Comparison of ENCODE assay signal across 1 cellular context in the genomic region with DNA sequence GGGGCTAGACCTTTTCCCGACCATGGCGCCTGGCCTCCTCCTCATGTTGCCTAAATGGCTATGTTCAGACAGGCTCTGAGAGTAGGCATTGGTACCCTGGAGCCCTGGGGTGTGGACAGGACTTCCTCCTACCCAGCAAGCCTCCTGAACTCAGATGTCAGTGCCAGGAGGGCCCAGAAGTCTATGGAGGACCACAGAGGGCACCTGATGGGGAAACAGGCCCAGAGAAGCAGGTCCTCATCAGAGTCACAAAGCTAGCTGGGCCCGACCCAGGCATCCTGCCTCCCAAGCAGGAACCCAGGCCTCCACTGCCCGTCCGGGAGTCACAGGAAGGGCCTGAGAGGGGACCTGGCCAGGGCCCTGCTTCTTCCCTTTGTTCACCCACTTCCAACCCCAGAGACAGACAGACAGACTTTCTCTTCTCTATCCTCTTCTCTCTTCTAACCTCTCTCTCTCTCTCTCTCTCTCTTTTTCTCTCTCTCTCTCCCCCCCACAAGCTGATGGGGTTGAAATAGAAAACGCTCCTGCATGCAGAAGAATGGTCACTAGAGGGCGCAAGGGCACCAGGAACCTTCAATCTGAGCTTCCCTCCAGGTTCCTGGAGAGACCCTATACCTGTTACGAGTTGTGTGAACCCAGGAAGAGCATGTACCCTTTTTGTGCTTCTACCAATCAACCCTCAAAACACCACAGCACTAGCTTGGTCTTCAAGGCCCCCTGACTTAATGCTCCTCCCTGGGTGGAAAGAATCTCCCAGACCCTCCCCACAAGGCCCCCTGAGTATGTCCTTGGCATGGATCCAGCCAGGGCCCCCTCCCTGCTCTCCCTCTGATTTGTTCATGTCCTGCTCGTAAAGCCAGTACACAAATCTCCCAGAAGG.
TF ChIP-seq lines count a peak whose summit lies in the region.

No MANE protein-coding gene starts in this region.

TF ChIP-seq in HepG2, 621 proteins besides CTCF, POLR2A, EP300 and RAD21 (continued from another document and continues in another):
- TF ChIP-seq KDM5A (IDR thresholded peaks at IDR 0.05; ENCODE audit: borderline replicate concordance, low read length) (peak; percentile 44; the same call in 1 of the 2 replicates), TEAD3 (CRISPR knock-in tag; optimal IDR thresholded peaks at IDR 0.05; ENCODE audit: borderline replicate concordance) (peak; percentile 23), BCL6 (CRISPR knock-in tag; IDR thresholded peaks at IDR 0.05) (peak; percentile 62; the same call in 1 of the 2 replicates), GATAD2A (CRISPR knock-in tag; IDR thresholded peaks at IDR 0.05) (0 out of 2 replicates have a peak, but pooled peaks have one; percentile 23), NR2F6 (IDR thresholded peaks at IDR 0.05) (no peak), NR2F6 (CRISPR knock-in tag; IDR thresholded peaks at IDR 0.05) (peak; percentile 10; the same call in 1 of the 2 replicates), ZNF710 (CRISPR knock-in tag; IDR thresholded peaks at IDR 0.05; ENCODE audit: borderline replicate concordance) (peak; percentile 52; the same call in 1 of the 2 replicates), CC2D1A (CRISPR knock-in tag; IDR thresholded peaks at IDR 0.05) (no peak), NR2F1 (CRISPR knock-in tag; IDR thresholded peaks at IDR 0.05) (no peak), ZNF230 (CRISPR knock-in tag; IDR thresholded peaks at IDR 0.05) (no peak), TFE3 (CRISPR knock-in tag; IDR thresholded peaks at IDR 0.05) (0 out of 2 replicates have a peak, but pooled peaks have one; percentile 24), SAP130 (CRISPR knock-in tag; IDR thresholded peaks at IDR 0.05; ENCODE audit: low read depth) (peak; percentile 39; the same call in 1 of the 2 replicates), BORCS8-MEF2B (CRISPR knock-in tag; IDR thresholded peaks at IDR 0.05) (0 out of 2 replicates have a peak, but pooled peaks have one; percentile 40), MXI1 (IDR thresholded peaks at IDR 0.05; ENCODE audit: borderline replicate concordance, low read depth, low read length) (0 out of 3 replicates have a peak, but pooled peaks have one; percentile 43), ZNF605 (CRISPR knock-in tag; IDR thresholded peaks at IDR 0.05) (no peak), KLF16 (CRISPR knock-in tag; IDR thresholded peaks at IDR 0.05) (0 out of 4 replicates have a peak, but pooled peaks of 1 of the 2 experiments have one; percentile 35), ZNF580 (CRISPR knock-in tag; IDR thresholded peaks at IDR 0.05; ENCODE audit: borderline replicate concordance, low read depth) (no peak), HNF1A (IDR thresholded peaks at IDR 0.05; ENCODE audit: low read depth) (0 out of 2 replicates have a peak, but pooled peaks have one; percentile 17), HNF1A (CRISPR knock-in tag; IDR thresholded peaks at IDR 0.05; ENCODE audit: borderline replicate concordance) (no peak), NR2F2 (IDR thresholded peaks at IDR 0.05; ENCODE audit: borderline replicate concordance, low read depth) (no peak), KLF11 (CRISPR knock-in tag; IDR thresholded peaks at IDR 0.05) (0 out of 2 replicates have a peak, but pooled peaks have one; percentile 39)
- TF ChIP-seq, protein P1, sequence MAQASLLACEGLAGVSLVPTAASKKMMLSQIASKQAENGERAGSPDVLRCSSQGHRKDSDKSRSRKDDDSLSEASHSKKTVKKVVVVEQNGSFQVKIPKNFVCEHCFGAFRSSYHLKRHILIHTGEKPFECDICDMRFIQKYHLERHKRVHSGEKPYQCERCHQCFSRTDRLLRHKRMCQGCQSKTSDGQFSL (CRISPR knock-in tag; IDR thresholded peaks at IDR 0.05) = peak; percentile 98
- TF ChIP-seq, protein P2, sequence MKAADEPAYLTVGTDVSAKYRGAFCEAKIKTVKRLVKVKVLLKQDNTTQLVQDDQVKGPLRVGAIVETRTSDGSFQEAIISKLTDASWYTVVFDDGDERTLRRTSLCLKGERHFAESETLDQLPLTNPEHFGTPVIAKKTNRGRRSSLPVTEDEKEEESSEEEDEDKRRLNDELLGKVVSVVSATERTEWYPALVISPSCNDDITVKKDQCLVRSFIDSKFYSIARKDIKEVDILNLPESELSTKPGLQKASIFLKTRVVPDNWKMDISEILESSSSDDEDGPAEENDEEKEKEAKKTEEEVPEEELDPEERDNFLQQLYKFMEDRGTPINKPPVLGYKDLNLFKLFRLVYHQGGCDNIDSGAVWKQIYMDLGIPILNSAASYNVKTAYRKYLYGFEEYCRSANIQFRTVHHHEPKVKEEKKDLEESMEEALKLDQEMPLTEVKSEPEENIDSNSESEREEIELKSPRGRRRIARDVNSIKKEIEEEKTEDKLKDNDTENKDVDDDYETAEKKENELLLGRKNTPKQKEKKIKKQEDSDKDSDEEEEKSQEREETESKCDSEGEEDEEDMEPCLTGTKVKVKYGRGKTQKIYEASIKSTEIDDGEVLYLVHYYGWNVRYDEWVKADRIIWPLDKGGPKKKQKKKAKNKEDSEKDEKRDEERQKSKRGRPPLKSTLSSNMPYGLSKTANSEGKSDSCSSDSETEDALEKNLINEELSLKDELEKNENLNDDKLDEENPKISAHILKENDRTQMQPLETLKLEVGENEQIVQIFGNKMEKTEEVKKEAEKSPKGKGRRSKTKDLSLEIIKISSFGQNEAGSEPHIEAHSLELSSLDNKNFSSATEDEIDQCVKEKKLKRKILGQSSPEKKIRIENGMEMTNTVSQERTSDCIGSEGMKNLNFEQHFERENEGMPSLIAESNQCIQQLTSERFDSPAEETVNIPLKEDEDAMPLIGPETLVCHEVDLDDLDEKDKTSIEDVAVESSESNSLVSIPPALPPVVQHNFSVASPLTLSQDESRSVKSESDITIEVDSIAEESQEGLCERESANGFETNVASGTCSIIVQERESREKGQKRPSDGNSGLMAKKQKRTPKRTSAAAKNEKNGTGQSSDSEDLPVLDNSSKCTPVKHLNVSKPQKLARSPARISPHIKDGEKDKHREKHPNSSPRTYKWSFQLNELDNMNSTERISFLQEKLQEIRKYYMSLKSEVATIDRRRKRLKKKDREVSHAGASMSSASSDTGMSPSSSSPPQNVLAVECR (CRISPR knock-in tag; IDR thresholded peaks at IDR 0.05; ENCODE audit: borderline replicate concordance) = peak; percentile 25; the same call in 1 of the 2 replicates
- TF ChIP-seq, protein P3, sequence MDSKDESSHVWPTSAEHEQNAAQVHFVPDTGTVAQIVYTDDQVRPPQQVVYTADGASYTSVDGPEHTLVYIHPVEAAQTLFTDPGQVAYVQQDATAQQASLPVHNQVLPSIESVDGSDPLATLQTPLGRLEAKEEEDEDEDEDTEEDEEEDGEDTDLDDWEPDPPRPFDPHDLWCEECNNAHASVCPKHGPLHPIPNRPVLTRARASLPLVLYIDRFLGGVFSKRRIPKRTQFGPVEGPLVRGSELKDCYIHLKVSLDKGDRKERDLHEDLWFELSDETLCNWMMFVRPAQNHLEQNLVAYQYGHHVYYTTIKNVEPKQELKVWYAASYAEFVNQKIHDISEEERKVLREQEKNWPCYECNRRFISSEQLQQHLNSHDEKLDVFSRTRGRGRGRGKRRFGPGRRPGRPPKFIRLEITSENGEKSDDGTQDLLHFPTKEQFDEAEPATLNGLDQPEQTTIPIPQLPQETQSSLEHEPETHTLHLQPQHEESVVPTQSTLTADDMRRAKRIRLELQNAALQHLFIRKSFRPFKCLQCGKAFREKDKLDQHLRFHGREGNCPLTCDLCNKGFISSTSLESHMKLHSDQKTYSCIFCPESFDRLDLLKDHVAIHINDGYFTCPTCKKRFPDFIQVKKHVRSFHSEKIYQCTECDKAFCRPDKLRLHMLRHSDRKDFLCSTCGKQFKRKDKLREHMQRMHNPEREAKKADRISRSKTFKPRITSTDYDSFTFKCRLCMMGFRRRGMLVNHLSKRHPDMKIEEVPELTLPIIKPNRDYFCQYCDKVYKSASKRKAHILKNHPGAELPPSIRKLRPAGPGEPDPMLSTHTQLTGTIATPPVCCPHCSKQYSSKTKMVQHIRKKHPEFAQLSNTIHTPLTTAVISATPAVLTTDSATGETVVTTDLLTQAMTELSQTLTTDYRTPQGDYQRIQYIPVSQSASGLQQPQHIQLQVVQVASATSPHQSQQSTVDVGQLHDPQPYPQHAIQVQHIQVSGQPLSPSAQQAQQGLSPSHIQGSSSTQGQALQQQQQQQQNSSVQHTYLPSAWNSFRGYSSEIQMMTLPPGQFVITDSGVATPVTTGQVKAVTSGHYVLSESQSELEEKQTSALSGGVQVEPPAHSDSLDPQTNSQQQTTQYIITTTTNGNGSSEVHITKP (CRISPR knock-in tag; IDR thresholded peaks at IDR 0.05; ENCODE audit: low read depth) = peak; percentile 69
